8 cellular contexts compared by ENCODE assay signal in the genomic region with DNA sequence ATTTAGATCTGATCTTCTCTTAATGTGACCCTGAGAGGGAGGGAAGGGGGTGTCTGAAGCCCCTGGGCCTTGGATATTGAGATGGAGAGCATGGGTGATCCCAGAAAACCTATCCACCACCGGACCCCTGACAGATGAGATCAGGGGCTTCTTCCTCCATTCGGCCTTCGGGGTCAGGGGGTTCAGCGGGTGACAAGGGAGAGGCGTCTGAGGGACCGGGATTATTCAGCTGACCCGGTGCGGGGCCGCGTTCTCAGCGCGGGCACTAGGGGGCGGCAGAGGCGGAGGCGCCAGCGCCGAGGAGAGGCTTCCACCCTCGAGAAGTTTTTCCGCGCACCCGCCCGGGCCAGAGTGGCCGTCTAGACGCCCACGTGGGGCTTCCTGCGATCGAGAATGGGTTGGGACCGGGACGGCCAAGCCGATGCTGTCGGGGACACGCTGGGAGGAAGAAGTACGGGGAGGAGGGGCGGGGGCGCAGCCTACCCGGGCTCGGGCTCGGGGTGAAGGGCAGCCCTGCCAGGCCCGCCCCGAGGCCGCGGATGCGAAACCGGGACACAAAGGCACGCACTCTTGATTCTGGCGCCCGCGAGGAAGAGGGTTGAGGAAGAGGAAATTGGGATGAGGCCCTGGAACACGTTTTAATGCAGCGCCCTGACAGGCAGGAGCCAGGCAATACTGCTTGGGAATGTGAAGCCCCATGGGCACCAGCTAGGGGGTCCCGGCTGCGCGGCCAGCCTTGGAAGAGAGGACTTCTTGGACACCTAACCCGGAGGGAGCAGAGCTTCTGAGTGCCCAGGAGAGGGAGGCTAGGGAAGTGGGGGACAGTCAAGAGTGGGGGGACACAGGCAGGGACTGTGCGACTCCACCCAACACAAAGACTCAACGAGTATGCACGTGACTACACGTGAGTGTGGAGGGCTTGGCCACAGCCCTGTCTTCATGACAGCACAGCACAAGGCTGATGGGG. TPM values are rescaled to one million over a fixed set of nuclear protein-coding genes. Genes with fewer than 3 reads are reported as not detected.
DNase-seq lines count a peak whose midpoint lies in the region; TF ChIP-seq lines count a peak whose summit lies in the region.

No MANE protein-coding gene starts in this region.

- no peaks in the 10 kb centered on the region for H3K9me2 ChIP-seq in SU-DHL-6 (replicated peaks; ENCODE audit: insufficient read depth, low read length)

- no peaks in the 10 kb centered on the region for H3F3A ChIP-seq in SU-DHL-6 (ENCODE audit: insufficient read depth)

- H3K9me3 ChIP-seq in SU-DHL-6 (ENCODE audit: insufficient read depth, low read length) (no peaks in the 10 kb centered on the region), cardiac muscle cell (ENCODE audit: low read depth) (no peaks in the 10 kb centered on the region), parathyroid adenoma (ENCODE audit: control insufficient read depth, low read length) (no peaks in the 10 kb centered on the region), thyroid gland (no peaks in the 10 kb centered on the region)

- H3K4me1 Mint-ChIP-seq in IgD-negative memory B cell = peaks cover 6 to 7% (median 6%) of the 10 kb centered on the region in 3 donors
- H3K4me1 Mint-ChIP-seq in activated naive CD8-positive, alpha-beta T cell treated with anti-CD3 and anti-CD28 coated beads for 36 hours = peaks cover 14% of the 10 kb centered on the region

- H3K4me1 ChIP-seq in cardiac muscle cell (ENCODE audit: low read depth) (no peaks in the 10 kb centered on the region), parathyroid adenoma (peaks cover 2% of the 10 kb centered on the region), thyroid gland (peaks cover 0 to 17% of the 10 kb centered on the region in 2 donors)

- intact Hi-C loops in thyroid gland (cut with DNase I) = loop anchor here (5.0 kb wide), 2 partner anchors 36 to 86 kb away; no protein-coding TSS in a partner anchor

- TF ChIP-seq CTCF in SU-DHL-6 (IDR thresholded peaks at IDR 0.05; ENCODE audit: insufficient read depth, low read length, poor library complexity, severe bottlenecking) (peak; percentile 100), cardiac muscle cell (IDR thresholded peaks at IDR 0.05; ENCODE audit: low read depth, low read length) (peak; percentile 95), parathyroid adenoma (IDR thresholded peaks at IDR 0.05) (peak; percentile 98), thyroid gland (IDR thresholded peaks at IDR 0.05) (peak; percentile 70 to 96 (median 92))

- H3K27me3 ChIP-seq in SU-DHL-6 (ENCODE audit: low read length) (no peaks in the 10 kb centered on the region), cardiac muscle cell (no peaks in the 10 kb centered on the region), parathyroid adenoma (ENCODE audit: control insufficient read depth, insufficient read depth, low read length) (no peaks in the 10 kb centered on the region), thyroid gland (no peaks in the 10 kb centered on the region)

- H3K4me3 ChIP-seq in SU-DHL-6 (ENCODE audit: insufficient read depth, low read length, poor library complexity, severe bottlenecking) (peak overlapping the region; percentile 30), cardiac muscle cell (peak overlapping the region; percentile 23), parathyroid adenoma (ENCODE audit: low read depth, low read length) (peak overlapping the region; percentile 54), thyroid gland (replicated peaks in 1 of 3) (peak overlapping the region in 1 of 3 donors; percentile 32)

- peak overlapping the region; percentile 58 for H3K4me2 ChIP-seq in SU-DHL-6 (ENCODE audit: low read depth, low read length, poor library complexity, severe bottlenecking)
- H3K4me2 ChIP-seq in parathyroid adenoma (ENCODE audit: low read length) = peak overlapping the region; percentile 90

- peaks cover 7% of the 10 kb centered on the region for H3K27me3 Mint-ChIP-seq in IgD-negative memory B cell
- no peaks in the 10 kb centered on the region for H3K27me3 Mint-ChIP-seq in activated naive CD8-positive, alpha-beta T cell treated with anti-CD3 and anti-CD28 coated beads for 36 hours

- WGBS in thyroid gland, 2 donors = 12 to 14% methylated on average over 28 of the region's 58 CpGs

- TF ChIP-seq POLR2A in thyroid gland (IDR thresholded peaks at IDR 0.05) = no peak

- H3K4me3 Mint-ChIP-seq in IgD-negative memory B cell = peak overlapping the region; percentile 78 to 97 (median 86)
- peak overlapping the region; percentile 80 for H3K4me3 Mint-ChIP-seq in activated naive CD8-positive, alpha-beta T cell treated with anti-CD3 and anti-CD28 coated beads for 36 hours

- no peaks in the 10 kb centered on the region for H3K9me3 Mint-ChIP-seq in IgD-negative memory B cell
- no peaks in the 10 kb centered on the region for H3K9me3 Mint-ChIP-seq in activated naive CD8-positive, alpha-beta T cell treated with anti-CD3 and anti-CD28 coated beads for 36 hours

- H3K27ac ChIP-seq in SU-DHL-6 (ENCODE audit: low read depth, low read length) = no peak overlapping the region
- H3K27ac ChIP-seq in cardiac muscle cell = no peak overlapping the region
- no peak overlapping the region for H3K27ac ChIP-seq in parathyroid adenoma
- peak overlapping the region in 2 of 3 donors; percentile 44 to 50 for H3K27ac ChIP-seq in thyroid gland

- H3K36me3 ChIP-seq in SU-DHL-6 (ENCODE audit: low read length) = no peaks in the 10 kb centered on the region
- H3K36me3 ChIP-seq in cardiac muscle cell = no peaks in the 10 kb centered on the region
- no peaks in the 10 kb centered on the region for H3K36me3 ChIP-seq in parathyroid adenoma (ENCODE audit: control insufficient read depth, insufficient read depth, low read length)
- no peaks in the 10 kb centered on the region for H3K36me3 ChIP-seq in thyroid gland

- H3K9ac ChIP-seq in SU-DHL-6 (ENCODE audit: low read length) = peak overlapping the region; percentile 42
- H3K9ac ChIP-seq in parathyroid adenoma = no peak overlapping the region

- H2AFZ ChIP-seq in SU-DHL-6 (ENCODE audit: low read depth, low read length, severe bottlenecking) (peak overlapping the region; percentile 90), parathyroid adenoma (peak overlapping the region; percentile 91)

- peak overlapping the region in 2 of 3 donors; percentile 10 to 92 for H3K27ac Mint-ChIP-seq in IgD-negative memory B cell
- peak overlapping the region; percentile 85 for H3K27ac Mint-ChIP-seq in activated naive CD8-positive, alpha-beta T cell treated with anti-CD3 and anti-CD28 coated beads for 36 hours

- DNase-seq in SHP77 (lab: John Stamatoyannopoulos, UW) (peak; percentile 33 to 49), SHP77 treated with DMSO at 0.1 percent for 48 hours (lab: John Stamatoyannopoulos, UW) (no peak), cardiac muscle cell (ENCODE audit: low read depth in 1 of 2, low spot score in 1 of 2) (peak; percentile 73 to 78), thyroid gland (peak; percentile 81 to 84)
- DNase-seq in activated naive CD8-positive, alpha-beta T cell treated with anti-CD3 and anti-CD28 coated beads for 36 hours = peak; percentile 87

- no peaks in the 10 kb centered on the region for H3K79me2 ChIP-seq in SU-DHL-6 (ENCODE audit: insufficient read depth, low read length)
- H3K79me2 ChIP-seq in parathyroid adenoma = no peaks in the 10 kb centered on the region

- no peaks in the 10 kb centered on the region for H3K36me3 Mint-ChIP-seq in IgD-negative memory B cell
- no peaks in the 10 kb centered on the region for H3K36me3 Mint-ChIP-seq in activated naive CD8-positive, alpha-beta T cell treated with anti-CD3 and anti-CD28 coated beads for 36 hours

- H4K20me1 ChIP-seq in SU-DHL-6 (ENCODE audit: low read depth, low read length) = no peaks in the 10 kb centered on the region

RNA-seq across cellular contexts. Expression of a gene that starts 30.6 kb away (rescaled TPM):
- polyA plus RNA-seq in IgD-negative memory B cell = not detected
- total RNA-seq in activated naive CD8-positive, alpha-beta T cell treated with anti-CD3 and anti-CD28 coated beads for 36 hours = 1 to 10 TPM; 1.0 to 1.1 TPM
- total RNA-seq in cardiac muscle cell = 70.6 and 94.6 TPM in 2 replicates
- 59.6 and 63.8 TPM in 2 replicates for polyA plus RNA-seq in cardiac muscle cell
- total RNA-seq in thyroid gland = 1 to 10 TPM in 3 of 4 donors, under 1 TPM in 1; 0.68 to 2.8 (median 2.0) TPM

RNA-seq across cellular contexts. Expression of a gene that starts 38.8 kb away (rescaled TPM):
- polyA plus RNA-seq in IgD-negative memory B cell = 9.7 TPM
- total RNA-seq in activated naive CD8-positive, alpha-beta T cell treated with anti-CD3 and anti-CD28 coated beads for 36 hours = 10 to 100 TPM; 40.4 to 42.1 TPM
- 38.1 and 46.7 TPM in 2 replicates for total RNA-seq in cardiac muscle cell
- 37.8 and 39.6 TPM in 2 replicates for polyA plus RNA-seq in cardiac muscle cell
- total RNA-seq in thyroid gland = 10 to 100 TPM; 29.6 to 46.8 (median 41.2) TPM

RNA-seq across cellular contexts. Expression of a gene that starts 39.0 kb away (rescaled TPM):
- 23.1 TPM for polyA plus RNA-seq in IgD-negative memory B cell
- 10 to 100 TPM; 51.0 to 55.6 TPM for total RNA-seq in activated naive CD8-positive, alpha-beta T cell treated with anti-CD3 and anti-CD28 coated beads for 36 hours
- 147 and 150 TPM in 2 replicates for total RNA-seq in cardiac muscle cell
- polyA plus RNA-seq in cardiac muscle cell = 35.1 and 51.3 TPM in 2 replicates
- 100 to 1,000 TPM in 3 of 4 donors, 10 to 100 TPM in 1; 90.8 to 191 (median 153) TPM for total RNA-seq in thyroid gland

RNA-seq across cellular contexts. Expression of a gene that starts 42.8 kb away (rescaled TPM):
- 30.9 TPM for polyA plus RNA-seq in IgD-negative memory B cell
- total RNA-seq in activated naive CD8-positive, alpha-beta T cell treated with anti-CD3 and anti-CD28 coated beads for 36 hours = 10 to 100 TPM; 31.1 to 32.6 TPM
- 45.4 and 45.7 TPM in 2 replicates for total RNA-seq in cardiac muscle cell
- polyA plus RNA-seq in cardiac muscle cell = 47.6 and 68.0 TPM in 2 replicates
- total RNA-seq in thyroid gland = 10 to 100 TPM; 30.2 to 79.4 (median 40.9) TPM

RNA-seq across cellular contexts. Expression of a gene that starts 46.7 kb away (rescaled TPM):
- polyA plus RNA-seq in IgD-negative memory B cell = 9.9 TPM
- total RNA-seq in activated naive CD8-positive, alpha-beta T cell treated with anti-CD3 and anti-CD28 coated beads for 36 hours = 10 to 100 TPM; 35.3 to 35.8 TPM
- total RNA-seq in cardiac muscle cell = 37.0 and 51.4 TPM in 2 replicates
- 42.1 and 44.2 TPM in 2 replicates for polyA plus RNA-seq in cardiac muscle cell
- 10 to 100 TPM; 20.3 to 40.2 (median 24.7) TPM for total RNA-seq in thyroid gland

Comparison
In these comparisons a context has a peak if more than half of its experiments do, and no peak if none do; other contexts are left out.
1. H3K27ac ChIP-seq: peak in thyroid gland (2 of 3); none in SU-DHL-6 (single experiment), cardiac muscle cell (single experiment) and parathyroid adenoma (single experiment).
2. RNA of a gene that starts 30.6 kb away (total RNA-seq): 70.6 to 94.6 TPM in cardiac muscle cell; 0.68 to 2.8 TPM in thyroid gland and 1.0 to 1.1 TPM in activated naive CD8-positive, alpha-beta T cell treated with anti-CD3 and anti-CD28 coated beads for 36 hours; every median in the first group is over 10 times any median in the second.
3. Peak in every context shown above with its lines, with median percentiles within 50 percentile points of each other: CTCF ChIP-seq.